In the genomic region with DNA sequence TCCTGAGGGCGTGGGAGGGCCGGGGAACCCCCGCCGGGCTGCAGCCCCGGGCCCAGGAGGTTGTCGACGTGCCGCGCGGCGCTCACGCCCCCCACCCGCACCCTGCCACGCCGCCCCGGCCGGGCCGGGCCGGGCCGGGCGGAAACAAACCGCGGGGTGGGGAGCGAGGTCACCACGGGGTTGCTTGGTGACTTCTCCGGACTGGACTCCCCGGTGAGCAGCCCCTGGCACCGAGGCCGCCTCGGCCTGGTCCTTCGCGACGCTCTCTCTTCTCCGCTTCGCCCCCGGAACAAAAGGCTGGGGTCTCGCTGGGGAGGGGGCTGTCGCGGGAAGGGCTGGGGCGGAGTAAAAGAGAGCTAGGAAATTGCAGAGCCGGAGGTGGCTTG, we compare ENCODE assay signal across 8 cellular contexts. TPM values are rescaled to one million over a fixed set of nuclear protein-coding genes. Genes with fewer than 3 reads are reported as not detected.
A peak's percentile ranks its signal among the peaks of the same experiment; 100 is the strongest.
DNase-seq lines count a peak whose midpoint lies in the region; ATAC-seq and TF ChIP-seq lines count a peak whose summit lies in the region.

No MANE protein-coding gene starts in this region.

- H2AK5ac ChIP-seq in mesendoderm (ENCODE audit: low read length): no peak overlapping the region

- peak overlapping the region; percentile 45 for H3K9ac ChIP-seq in mesendoderm (ENCODE audit: low read length)

- intact Hi-C loops in dorsolateral prefrontal cortex (cut with DNase I): loop anchor here in 1 of 2 donors (5.0 kb wide), 1 partner anchor 111 kb away; no protein-coding TSS in a partner anchor

- H3K36me3 Mint-ChIP-seq in activated T-helper 17 cell treated with anti-CD3 and anti-CD28 coated beads, Interleukin-2, amount 50 U/mL, for 72 hours (ENCODE audit: low read depth): no peaks in the 10 kb centered on the region

- ATAC-seq in GM18520 (IDR thresholded peaks at IDR 0.05; ENCODE audit: unreplicated experiment): no peak
- ATAC-seq in activated T-helper 17 cell treated with anti-CD3 and anti-CD28 coated beads, Interleukin-2, amount 50 U/mL, for 72 hours (replicated peaks): no peak

- H3K4me3 Mint-ChIP-seq in activated T-helper 17 cell treated with anti-CD3 and anti-CD28 coated beads, Interleukin-2, amount 50 U/mL, for 72 hours: no peak overlapping the region

- no peaks in the 10 kb centered on the region for H3K9me3 ChIP-seq in thymus (ENCODE audit: control insufficient read depth)

- no peaks in the 10 kb centered on the region for H3K4me1 Mint-ChIP-seq in activated T-helper 17 cell treated with anti-CD3 and anti-CD28 coated beads, Interleukin-2, amount 50 U/mL, for 72 hours

- peak overlapping the region; percentile 78 for H3K4me2 ChIP-seq in mesendoderm (ENCODE audit: low read length)

- H3K4me1 ChIP-seq in mesendoderm (ENCODE audit: control insufficient read depth, low read depth, low read length) (no peaks in the 10 kb centered on the region), thymus (ENCODE audit: control insufficient read depth, insufficient read depth, low read length) (no peaks in the 10 kb centered on the region)

- peaks cover 60% of the 10 kb centered on the region for H3K27me3 Mint-ChIP-seq in activated T-helper 17 cell treated with anti-CD3 and anti-CD28 coated beads, Interleukin-2, amount 50 U/mL, for 72 hours

- H3K18ac ChIP-seq in mesendoderm (ENCODE audit: low read length): peak overlapping the region; percentile 34

- H3K27me3 ChIP-seq in dorsolateral prefrontal cortex (peaks cover 0 to 47% (median 3%) of the 10 kb centered on the region in 45 donors), mesendoderm (ENCODE audit: insufficient read depth, low read length, poor library complexity) (peaks cover 3% of the 10 kb centered on the region), thymus (ENCODE audit: control insufficient read depth, insufficient read depth) (peaks cover 44% of the 10 kb centered on the region)

- H4K8ac ChIP-seq in mesendoderm (ENCODE audit: low read depth, low read length): peak overlapping the region; percentile 87

- H3K27ac ChIP-seq in dorsolateral prefrontal cortex (peak overlapping the region in 39 of 59 donors; percentile 3 to 77 (median 56)), mesendoderm (ENCODE audit: low read depth, low read length) (no peak overlapping the region), thymus (ENCODE audit: low read depth) (no peak overlapping the region)

- H3K4me3 ChIP-seq in dorsolateral prefrontal cortex: peak overlapping the region; percentile 35 to 82 (median 63)
- peak overlapping the region; percentile 40 for H3K4me3 ChIP-seq in mesendoderm (ENCODE audit: low read length)
- H3K4me3 ChIP-seq in thymus (ENCODE audit: low read length): peak overlapping the region; percentile 36

- H3K79me2 ChIP-seq in mesendoderm (ENCODE audit: control insufficient read depth, insufficient read depth, low read length): no peaks in the 10 kb centered on the region

- no peak overlapping the region for H2BK5ac ChIP-seq in mesendoderm (ENCODE audit: low read length)

- H4K5ac ChIP-seq in mesendoderm (ENCODE audit: low read length): no peak overlapping the region

- H3K27ac Mint-ChIP-seq in activated T-helper 17 cell treated with anti-CD3 and anti-CD28 coated beads, Interleukin-2, amount 50 U/mL, for 72 hours: no peak overlapping the region

- no peak overlapping the region for H3K4ac ChIP-seq in mesendoderm (ENCODE audit: low read depth, low read length)

- WGBS in mesendoderm (ENCODE audit: extremely low coverage, insufficient coverage, low lambda C conversion rate): no CpG with 5 or more reads among the region's 41 CpGs
- 4% methylated on average over 41 of the region's 41 CpGs for WGBS in thymus

- DNase-seq in NCI-H69 (lab: John Stamatoyannopoulos, UW) (peak; percentile 39), dorsolateral prefrontal cortex (no peak), mesendoderm (no peak), SKM-1 treated with dmso at 0.1 percent for 144 hours (lab: John Stamatoyannopoulos, UW; ENCODE audit: unreplicated experiment) (no peak)
- no peak for DNase-seq in activated CD4-positive, CD25-positive, alpha-beta regulatory T cell treated with anti-CD3 and anti-CD28 coated beads, Interleukin-2, amount 50 U/mL, for 72 hours

- H3K79me1 ChIP-seq in mesendoderm (ENCODE audit: low read length): no peaks in the 10 kb centered on the region

- no peak overlapping the region for H3K23ac ChIP-seq in mesendoderm (ENCODE audit: low read length)

- H2BK120ac ChIP-seq in mesendoderm (ENCODE audit: low read depth, low read length): no peak overlapping the region

- H3K56ac ChIP-seq in mesendoderm (ENCODE audit: low read length): peak overlapping the region; percentile 74

- no peak overlapping the region for H2BK15ac ChIP-seq in mesendoderm (replicated peaks; ENCODE audit: low read depth)

- H3K36me3 ChIP-seq in mesendoderm (ENCODE audit: control insufficient read depth, insufficient read depth, low read length) (no peaks in the 10 kb centered on the region), thymus (ENCODE audit: control insufficient read depth, insufficient read depth) (no peaks in the 10 kb centered on the region)

- no peak for TF ChIP-seq CTCF in dorsolateral prefrontal cortex (IDR thresholded peaks at IDR 0.05 in 54 of 56, conservative IDR thresholded peaks at IDR 0.05 in 2 of 56; ENCODE audit: low read depth in 1 of 56, partially characterized antibody in 56 of 56)

- no peaks in the 10 kb centered on the region for H3K9me3 Mint-ChIP-seq in activated T-helper 17 cell treated with anti-CD3 and anti-CD28 coated beads, Interleukin-2, amount 50 U/mL, for 72 hours

RNA-seq across cellular contexts. Expression of gene WIPF3, which starts 0.5 kb away (rescaled TPM):
- 10 to 100 TPM in 119 of 120 experiments, 1 to 10 TPM in 1; 8.8 to 68.3 (median 38.0) TPM for total RNA-seq in dorsolateral prefrontal cortex
- 5.9 TPM for polyA plus RNA-seq in mesendoderm (2013, experiment 1 of 2)
- 5.9 TPM for polyA plus RNA-seq in mesendoderm (2013, experiment 2 of 2)
- 0.55 TPM for polyA plus RNA-seq in thymus
- not detected for total RNA-seq in activated T-helper 17 cell treated with anti-CD3 and anti-CD28 coated beads, Interleukin-2, amount 50 U/mL, for 72 hours

Comparison
In these comparisons a context has a peak if more than half of its experiments do, and no peak if none do; other contexts are left out.
1. H3K27ac ChIP-seq: peak in dorsolateral prefrontal cortex (39 of 59); none in mesendoderm (single experiment) and thymus (single experiment).
2. RNA of gene WIPF3, which starts 0.5 kb away (total RNA-seq): 8.8 to 68.3 TPM in dorsolateral prefrontal cortex; not detected in activated T-helper 17 cell treated with anti-CD3 and anti-CD28 coated beads, Interleukin-2, amount 50 U/mL, for 72 hours; every median in the first group is over 4 times any median in the second.
3. Peak in every context shown above with its lines, with median percentiles within 50 percentile points of each other: H3K4me3 ChIP-seq.